In the genomic region with DNA sequence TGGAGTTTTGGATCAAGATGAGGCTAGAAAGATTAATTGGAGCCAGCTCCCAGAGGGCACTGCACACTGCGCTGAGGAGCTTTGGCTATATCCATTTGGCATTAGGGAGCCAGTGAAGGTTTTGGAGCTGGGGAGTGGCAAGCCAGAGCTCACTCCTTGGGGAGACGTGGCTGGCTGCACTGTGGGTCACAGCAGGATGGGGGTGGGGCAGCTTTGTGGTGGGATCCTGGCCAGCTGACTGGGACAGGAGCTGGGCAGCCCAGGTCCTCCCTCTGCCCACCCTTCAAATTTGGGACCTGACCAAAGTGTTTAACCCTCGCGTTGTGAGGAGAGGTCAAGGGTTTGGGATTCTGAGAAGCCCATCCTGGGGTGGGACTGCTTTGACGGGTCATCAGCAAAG, we compare ENCODE assay signal across 11 cellular contexts. TPM values are rescaled to one million over a fixed set of nuclear protein-coding genes. Genes with fewer than 3 reads are reported as not detected.
DNase-seq lines count a peak whose midpoint lies in the region; ATAC-seq, FAIRE-seq and TF ChIP-seq lines count a peak whose summit lies in the region.
"Had no signal": no experiment of that assay in that cellular context is flagged by ENCODE, and none has a peak within 500 bp of the region (broad histone marks: within the 10 kb centered on the region; RNA-seq: fewer than 3 reads in every experiment).

No MANE protein-coding gene starts in this region.

- intact Hi-C loops in K562 (cut with micrococcal nuclease), result no loop called here
- intact Hi-C loops in thyroid gland (cut with DNase I), result no loop called here

- H3K79me2 ChIP-seq in K562 (ENCODE audit: control insufficient read depth, insufficient read depth, low read length), result no peaks in the 10 kb centered on the region

- no peak for ATAC-seq in activated T-cell treated with anti-CD3 and anti-CD28 coated beads, Interleukin-2, amount 50 U/mL, for 4 hours
- no peak for ATAC-seq in K562
- ATAC-seq in GM21723 (IDR thresholded peaks at IDR 0.05; ENCODE audit: unreplicated experiment), result no peak

- H3K4me3 ChIP-seq in K562 (no peak overlapping the region), muscle layer of duodenum (ENCODE audit: low read depth in 1 of 2, low read length in 2 of 2) (peak overlapping the region in 1 of 2 donors; percentile 36), thyroid gland (replicated peaks in 1 of 3) (no peak overlapping the region)
- H3K4me3 ChIP-seq: neural progenitor cell had no signal

- no peaks in the 10 kb centered on the region for H3K27me3 Mint-ChIP-seq in activated T-cell treated with anti-CD3 and anti-CD28 coated beads, Interleukin-2, amount 50 U/mL, for 4 hours (ENCODE audit: low read depth)

- no peaks in the 10 kb centered on the region for H3K36me3 Mint-ChIP-seq in activated T-cell treated with anti-CD3 and anti-CD28 coated beads, Interleukin-2, amount 50 U/mL, for 4 hours (ENCODE audit: insufficient read depth)
- H3K36me3 Mint-ChIP-seq: neural progenitor cell had no signal

- H3K27ac ChIP-seq in K562 (ENCODE audit: extremely low read depth, low read depth, low read length) (no peak overlapping the region), muscle layer of duodenum (ENCODE audit: low read length) (peak overlapping the region; percentile 89), thyroid gland (peak overlapping the region; percentile 61 to 76 (median 68))
- H3K27ac ChIP-seq: neural progenitor cell had no signal

- TF ChIP-seq POLR2A in K562 (conservative IDR thresholded peaks at IDR 0.05) (no peak), thyroid gland (IDR thresholded peaks at IDR 0.05) (no peak), GM12892 (IDR thresholded peaks at IDR 0.05; ENCODE audit: low read depth, low read length) (no peak)

- peak overlapping the region; percentile 91 for H2AFZ ChIP-seq in K562 (ENCODE audit: low read depth, low read length)
- H2AFZ ChIP-seq: neural progenitor cell had no signal

- H3K9me3 Mint-ChIP-seq in activated T-cell treated with anti-CD3 and anti-CD28 coated beads, Interleukin-2, amount 50 U/mL, for 4 hours, result no peaks in the 10 kb centered on the region
- H3K9me3 Mint-ChIP-seq: neural progenitor cell had no signal

- WGBS in K562 (ENCODE audit: insufficient coverage, low coverage, missing lambda C conversion rate), result 37% methylated on average over 5 of the region's 5 CpGs
- WGBS in thyroid gland, 2 donors, result 71 to 85% methylated on average over 2 to 5 of the region's 5 CpGs

- H4K20me1 ChIP-seq in K562 (replicated peaks; ENCODE audit: control insufficient read depth, insufficient read depth, low read length), result no peaks in the 10 kb centered on the region

- H3K4me3 Mint-ChIP-seq in activated T-cell treated with anti-CD3 and anti-CD28 coated beads, Interleukin-2, amount 50 U/mL, for 4 hours, result peak overlapping the region; percentile 76
- H3K4me3 Mint-ChIP-seq: neural progenitor cell had no signal

- CTCF ChIA-PET in K562 (lab: Yijun Ruan, JAX; ENCODE audit: low intra/inter-chr PET ratio), result interaction anchor here (0.7 kb wide), 1 partner anchor 395 kb away, joined by 3 read pairs; no protein-coding TSS in a partner anchor

- POLR2A ChIA-PET in K562 (lab: Yijun Ruan, JAX), result interaction anchor here (2.6 kb wide), 1 partner anchor 11 kb away, joined by 6 read pairs; no protein-coding TSS in a partner anchor

- TF ChIP-seq CTCF in K562 (IDR thresholded peaks at IDR 0.05 in 2 of 3, conservative IDR thresholded peaks at IDR 0.05 in 1 of 3; ENCODE audit: insufficient read depth in 2 of 3, low read depth in 1 of 3, low read length in 3 of 3) (no peak), thyroid gland (IDR thresholded peaks at IDR 0.05) (no peak)

- H3K36me3 ChIP-seq in K562 (ENCODE audit: control insufficient read depth, insufficient read depth, low read length), result no peaks in the 10 kb centered on the region
- H3K36me3 ChIP-seq in muscle layer of duodenum (ENCODE audit: control insufficient read depth in 1 of 2, insufficient read depth in 2 of 2, low read length in 2 of 2), result no peaks in the 10 kb centered on the region
- H3K36me3 ChIP-seq in thyroid gland, result no peaks in the 10 kb centered on the region
- H3K36me3 ChIP-seq: neural progenitor cell had no signal

- peaks cover 24 to 46% of the 10 kb centered on the region in 2 experiments for H3K4me1 ChIP-seq in K562 (replicated peaks in 1 of 2; ENCODE audit: control insufficient read depth in 2 of 2, insufficient read depth in 2 of 2, low read length in 2 of 2)
- H3K4me1 ChIP-seq in muscle layer of duodenum (ENCODE audit: control insufficient read depth in 1 of 2, insufficient read depth in 2 of 2, low read length in 2 of 2), result peaks cover 24 to 64% of the 10 kb centered on the region in 2 donors
- peaks cover 16 to 38% of the 10 kb centered on the region in 2 donors for H3K4me1 ChIP-seq in thyroid gland

- no peak for TF ChIP-seq EP300 in K562 (IDR thresholded peaks at IDR 0.05; ENCODE audit: low read length)

- peaks cover 62% of the 10 kb centered on the region for H3K4me1 Mint-ChIP-seq in activated T-cell treated with anti-CD3 and anti-CD28 coated beads, Interleukin-2, amount 50 U/mL, for 4 hours (ENCODE audit: low read depth)

- no peak overlapping the region for H3K4me2 ChIP-seq in K562 (ENCODE audit: insufficient read depth, low read length)
- H3K4me2 ChIP-seq: neural progenitor cell had no signal

- no peak for TF ChIP-seq RAD21 in K562 (CRISPR knock-in tag; conservative IDR thresholded peaks at IDR 0.05 in 1 of 2, IDR thresholded peaks at IDR 0.05 in 1 of 2)

- BruUV-seq in K562 (replicated peaks; lab: Mats Ljungman, UMichigan), result no TSS peak

- H3K9me3 ChIP-seq in K562 (replicated peaks; ENCODE audit: control insufficient read depth, insufficient read depth, low read depth, low read length) (no peaks in the 10 kb centered on the region), muscle layer of duodenum (ENCODE audit: control insufficient read depth in 1 of 2, low read length in 2 of 2) (no peaks in the 10 kb centered on the region), thyroid gland (no peaks in the 10 kb centered on the region)

- in situ Hi-C loops in K562 (cut with MboI), result loop anchor here (5.0 kb wide), 1 partner anchor 98 kb away; no protein-coding TSS in a partner anchor

- H3K9me1 ChIP-seq in K562 (ENCODE audit: control insufficient read depth, insufficient read depth, low read length), result no peaks in the 10 kb centered on the region

- FAIRE-seq in K562 (lab: Jason Lieb, UNC) (no peak), GM12892 (lab: Jason Lieb, UNC) (no peak)

- no peaks in the 10 kb centered on the region for H3K27me3 ChIP-seq in K562 (ENCODE audit: control insufficient read depth in 2 of 2, insufficient read depth in 2 of 2, low read length in 2 of 2)
- H3K27me3 ChIP-seq in muscle layer of duodenum (ENCODE audit: low read depth, low read length), result no peaks in the 10 kb centered on the region
- H3K27me3 ChIP-seq in thyroid gland, result no peaks in the 10 kb centered on the region
- H3K27me3 ChIP-seq: neural progenitor cell had no signal

- H3K9ac ChIP-seq in K562 (ENCODE audit: insufficient read depth in 1 of 2, low read depth in 2 of 2, low read length in 2 of 2), result peak overlapping the region in 1 of 2 experiments; percentile 15; a peak in 1 of 4 replicates
- H3K9ac ChIP-seq: neural progenitor cell had no signal

- DNase-seq in activated T-cell treated with anti-CD3 and anti-CD28 coated beads, Interleukin-2, amount 50 U/mL, for 4 hours, result no peak
- no peak for DNase-seq in activated T-cell treated with anti-CD3 and anti-CD28 coated beads, Interleukin-2, amount 50 U/mL, for 1 hour
- DNase-seq in K562 (ENCODE audit: extremely low read depth in 1 of 4, low spot score in 3 of 4) (no peak), thyroid gland (no peak), GM12892 (ENCODE audit: insufficient read length) (no peak), CD1c-positive myeloid dendritic cell (ENCODE audit: extremely low spot score) (no peak)
- DNase-seq: cerebellar nuclear complex, NCI-H2029 treated with DMSO at 0.1 percent for 48 hours had no signal

RNA-seq across cellular contexts. Expression of a gene that starts 5.0 kb away (rescaled TPM):
- total RNA-seq in activated T-cell treated with anti-CD3 and anti-CD28 coated beads, Interleukin-2, amount 50 U/mL, for 4 hours, result under 1 TPM; 0.05 to 0.28 (median 0.18) TPM
- 0.09 TPM in 1 of 2 replicates, not detected in the other for total RNA-seq in K562 (2011; cell fraction: chromatin; rRNA removed; ENCODE audit: low replicate concordance)
- 0.17 TPM in 1 of 2 replicates, not detected in the other for total RNA-seq in K562 (2011; cell fraction: nucleolus; rRNA removed)
- not detected in 2 replicates for total RNA-seq in K562 (2011; cell fraction: nucleoplasm; rRNA removed)
- total RNA-seq in K562 (2014; rRNA removed) (not detected in 2 replicates), K562 (2014; rRNA removed; fragmentation: Illumina TruSeq; extraction: Trizol) (0.03 and 0.04 TPM in 2 replicates), K562 (2015; rRNA removed; fragmentation: Illumina TruSeq; extraction: Trizol) (0.15 and 0.25 TPM in 2 replicates), K562 (2021) (0.09 TPM in 2 replicates), thyroid gland (not detected)
- polyA plus RNA-seq in K562 (2011; rRNA removed) (0.04 TPM in 2 replicates), K562 (2014; fragmentation: Illumina TruSeq; extraction: Trizol) (0.03 and 0.07 TPM in 2 replicates), K562 (2014; fragmentation: Nextera tagmentation; extraction: Ambion mirVana) (not detected), K562 (2014; rRNA removed) (0.04 and 0.11 TPM in 2 replicates)
- 0.01 and 0.12 TPM in 2 replicates for polyA plus RNA-seq in K562 (2011; cell fraction: cytosol; rRNA removed)
- polyA plus RNA-seq in K562 (2011; cell fraction: nucleus; rRNA removed), result 0.10 TPM in 1 of 2 replicates, not detected in the other
- 0.40 and 0.58 TPM in 2 replicates for polyA plus RNA-seq in K562 (2012)
- polyA minus RNA-seq in K562 (2011; rRNA and poly(A)+ RNA removed), result 0.18 TPM in 1 of 2 replicates, not detected in the other
- 0.19 TPM in 1 of 2 replicates, not detected in the other for polyA minus RNA-seq in K562 (2011; cell fraction: cytosol; rRNA and poly(A)+ RNA removed)
- under 0.01 and 0.11 TPM in 2 replicates for polyA minus RNA-seq in K562 (2011; cell fraction: nucleus; rRNA and poly(A)+ RNA removed)
- 0.11 TPM for polyA plus RNA-seq in GM12892 (2012; ENCODE audit: missing spikeins)

RNA-seq across cellular contexts. Expression of a gene that starts 58.7 kb away (rescaled TPM):
- total RNA-seq in activated T-cell treated with anti-CD3 and anti-CD28 coated beads, Interleukin-2, amount 50 U/mL, for 4 hours, result 100 to 1,000 TPM; 238 to 274 (median 240) TPM
- total RNA-seq in K562 (2011; cell fraction: chromatin; rRNA removed; ENCODE audit: low replicate concordance), result 4.2 and 14.4 TPM in 2 replicates
- total RNA-seq in K562 (2011; cell fraction: nucleolus; rRNA removed), result 9.6 and 14.8 TPM in 2 replicates
- 9.2 and 10.6 TPM in 2 replicates for total RNA-seq in K562 (2011; cell fraction: nucleoplasm; rRNA removed)
- 12.7 and 13.1 TPM in 2 replicates for total RNA-seq in K562 (2014; rRNA removed)
- total RNA-seq in K562 (2014; rRNA removed; fragmentation: Illumina TruSeq; extraction: Trizol), result 2.4 and 3.0 TPM in 2 replicates
- 20.1 and 20.5 TPM in 2 replicates for total RNA-seq in K562 (2015; rRNA removed; fragmentation: Illumina TruSeq; extraction: Trizol)
- 15.2 and 15.7 TPM in 2 replicates for total RNA-seq in K562 (2021)
- 6.3 and 7.9 TPM in 2 replicates for polyA plus RNA-seq in K562 (2011; rRNA removed)
- polyA plus RNA-seq in K562 (2011; cell fraction: cytosol; rRNA removed), result 4.8 and 19.8 TPM in 2 replicates
- polyA plus RNA-seq in K562 (2011; cell fraction: nucleus; rRNA removed), result 7.5 and 24.7 TPM in 2 replicates
- 17.5 and 209 TPM in 2 replicates for polyA plus RNA-seq in K562 (2012)
- polyA plus RNA-seq in K562 (2014; fragmentation: Illumina TruSeq; extraction: Trizol), result 12.1 and 15.1 TPM in 2 replicates
- under 1 TPM; 0.14 to 0.41 TPM for polyA plus RNA-seq in K562 (2014; fragmentation: Nextera tagmentation; extraction: Ambion mirVana)
- 9.3 and 12.6 TPM in 2 replicates for polyA plus RNA-seq in K562 (2014; rRNA removed)
- 2.1 and 6.2 TPM in 2 replicates for polyA minus RNA-seq in K562 (2011; rRNA and poly(A)+ RNA removed)
- polyA minus RNA-seq in K562 (2011; cell fraction: cytosol; rRNA and poly(A)+ RNA removed), result 4.9 and 8.1 TPM in 2 replicates
- polyA minus RNA-seq in K562 (2011; cell fraction: nucleus; rRNA and poly(A)+ RNA removed), result 6.1 and 8.9 TPM in 2 replicates
- 10 to 100 TPM; 20.0 to 27.2 (median 21.3) TPM for total RNA-seq in thyroid gland
- 2.6 TPM for polyA plus RNA-seq in GM12892 (2012; ENCODE audit: missing spikeins)

Comparison
In these comparisons a context has a peak if more than half of its experiments do, and no peak if none do; other contexts are left out.
1. RNA of a gene that starts 58.7 kb away (total RNA-seq): 238 to 274 TPM in activated T-cell treated with anti-CD3 and anti-CD28 coated beads, Interleukin-2, amount 50 U/mL, for 4 hours; 20.0 to 27.2 TPM in thyroid gland and 2.4 to 20.5 TPM in K562; every median in the first group is over 4 times any median in the second.